In genomic region chr9:95772320-95773060, GRCh38 we compare ENCODE assay signal across 1 cellular context.
TF ChIP-seq lines count a peak whose summit lies in the region.

No MANE protein-coding gene starts in this region.

TF ChIP-seq in HepG2, 621 proteins besides CTCF, POLR2A, EP300 and RAD21 (continued from another document and continues in another):
- no peak for TF ChIP-seq DNMT1 (CRISPR knock-in tag; IDR thresholded peaks at IDR 0.05)
- TF ChIP-seq HBP1 (CRISPR knock-in tag; IDR thresholded peaks at IDR 0.05; ENCODE audit: low read depth): no peak
- TF ChIP-seq, protein P1, sequence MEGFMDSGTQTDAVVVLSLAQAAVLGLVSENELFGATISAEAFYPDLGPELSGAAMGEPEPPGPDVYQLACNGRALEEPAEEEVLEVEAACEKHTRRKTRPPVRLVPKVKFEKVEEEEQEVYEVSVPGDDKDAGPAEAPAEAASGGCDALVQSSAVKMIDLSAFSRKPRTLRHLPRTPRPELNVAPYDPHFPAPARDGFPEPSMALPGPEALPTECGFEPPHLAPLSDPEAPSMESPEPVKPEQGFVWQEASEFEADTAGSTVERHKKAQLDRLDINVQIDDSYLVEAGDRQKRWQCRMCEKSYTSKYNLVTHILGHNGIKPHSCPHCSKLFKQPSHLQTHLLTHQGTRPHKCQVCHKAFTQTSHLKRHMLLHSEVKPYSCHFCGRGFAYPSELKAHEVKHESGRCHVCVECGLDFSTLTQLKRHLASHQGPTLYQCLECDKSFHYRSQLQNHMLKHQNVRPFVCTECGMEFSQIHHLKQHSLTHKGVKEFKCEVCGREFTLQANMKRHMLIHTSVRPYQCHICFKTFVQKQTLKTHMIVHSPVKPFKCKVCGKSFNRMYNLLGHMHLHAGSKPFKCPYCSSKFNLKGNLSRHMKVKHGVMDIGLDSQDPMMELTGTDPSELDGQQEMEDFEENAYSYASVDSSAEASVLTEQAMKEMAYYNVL (CRISPR knock-in tag; IDR thresholded peaks at IDR 0.05; ENCODE audit: borderline replicate concordance): no peak
- TF ChIP-seq SP1 (IDR thresholded peaks at IDR 0.05): no peak
- TF ChIP-seq SP1 (CRISPR knock-in tag; IDR thresholded peaks at IDR 0.05): no peak
- TF ChIP-seq DMTF1 (CRISPR knock-in tag; IDR thresholded peaks at IDR 0.05): no peak
- no peak for TF ChIP-seq HHEX (CRISPR knock-in tag; IDR thresholded peaks at IDR 0.05)
- TF ChIP-seq ISX (CRISPR knock-in tag; conservative IDR thresholded peaks at IDR 0.05): no peak
- TF ChIP-seq ZNF616 (CRISPR knock-in tag; IDR thresholded peaks at IDR 0.05; ENCODE audit: low read depth): no peak
- peak; percentile 57; the same call in 1 of the 2 replicates for TF ChIP-seq SRY (CRISPR knock-in tag; IDR thresholded peaks at IDR 0.05)
- TF ChIP-seq PTBP1 (IDR thresholded peaks at IDR 0.05; ENCODE audit: low read depth, low read length, poor library complexity, severe bottlenecking): no peak
- TF ChIP-seq NFATC3 (CRISPR knock-in tag; IDR thresholded peaks at IDR 0.05): no peak
- TF ChIP-seq TBL1XR1 (IDR thresholded peaks at IDR 0.05; ENCODE audit: borderline replicate concordance, low read length, partially characterized antibody): no peak
- no peak for TF ChIP-seq RARA (CRISPR knock-in tag; IDR thresholded peaks at IDR 0.05)
- no peak for TF ChIP-seq U2AF2 (IDR thresholded peaks at IDR 0.05; ENCODE audit: low read depth, low read length)
- no peak for TF ChIP-seq ZMYM4 (CRISPR knock-in tag; IDR thresholded peaks at IDR 0.05)
- TF ChIP-seq SRSF9 (IDR thresholded peaks at IDR 0.05; ENCODE audit: borderline replicate concordance, insufficient read depth, low read depth, low read length, poor library complexity, severe bottlenecking): no peak
- 0 out of 2 replicates have a peak, but pooled peaks have one; percentile 42 for TF ChIP-seq ZNF563 (CRISPR knock-in tag; IDR thresholded peaks at IDR 0.05)
- TF ChIP-seq MEF2D (CRISPR knock-in tag; IDR thresholded peaks at IDR 0.05): no peak
- TF ChIP-seq ZNF530 (CRISPR knock-in tag; IDR thresholded peaks at IDR 0.05; ENCODE audit: low read depth): no peak
- TF ChIP-seq EED (CRISPR knock-in tag; IDR thresholded peaks at IDR 0.05): no peak
- no peak for TF ChIP-seq IKZF1 (IDR thresholded peaks at IDR 0.05)
- TF ChIP-seq, protein P2, sequence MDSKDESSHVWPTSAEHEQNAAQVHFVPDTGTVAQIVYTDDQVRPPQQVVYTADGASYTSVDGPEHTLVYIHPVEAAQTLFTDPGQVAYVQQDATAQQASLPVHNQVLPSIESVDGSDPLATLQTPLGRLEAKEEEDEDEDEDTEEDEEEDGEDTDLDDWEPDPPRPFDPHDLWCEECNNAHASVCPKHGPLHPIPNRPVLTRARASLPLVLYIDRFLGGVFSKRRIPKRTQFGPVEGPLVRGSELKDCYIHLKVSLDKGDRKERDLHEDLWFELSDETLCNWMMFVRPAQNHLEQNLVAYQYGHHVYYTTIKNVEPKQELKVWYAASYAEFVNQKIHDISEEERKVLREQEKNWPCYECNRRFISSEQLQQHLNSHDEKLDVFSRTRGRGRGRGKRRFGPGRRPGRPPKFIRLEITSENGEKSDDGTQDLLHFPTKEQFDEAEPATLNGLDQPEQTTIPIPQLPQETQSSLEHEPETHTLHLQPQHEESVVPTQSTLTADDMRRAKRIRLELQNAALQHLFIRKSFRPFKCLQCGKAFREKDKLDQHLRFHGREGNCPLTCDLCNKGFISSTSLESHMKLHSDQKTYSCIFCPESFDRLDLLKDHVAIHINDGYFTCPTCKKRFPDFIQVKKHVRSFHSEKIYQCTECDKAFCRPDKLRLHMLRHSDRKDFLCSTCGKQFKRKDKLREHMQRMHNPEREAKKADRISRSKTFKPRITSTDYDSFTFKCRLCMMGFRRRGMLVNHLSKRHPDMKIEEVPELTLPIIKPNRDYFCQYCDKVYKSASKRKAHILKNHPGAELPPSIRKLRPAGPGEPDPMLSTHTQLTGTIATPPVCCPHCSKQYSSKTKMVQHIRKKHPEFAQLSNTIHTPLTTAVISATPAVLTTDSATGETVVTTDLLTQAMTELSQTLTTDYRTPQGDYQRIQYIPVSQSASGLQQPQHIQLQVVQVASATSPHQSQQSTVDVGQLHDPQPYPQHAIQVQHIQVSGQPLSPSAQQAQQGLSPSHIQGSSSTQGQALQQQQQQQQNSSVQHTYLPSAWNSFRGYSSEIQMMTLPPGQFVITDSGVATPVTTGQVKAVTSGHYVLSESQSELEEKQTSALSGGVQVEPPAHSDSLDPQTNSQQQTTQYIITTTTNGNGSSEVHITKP (CRISPR knock-in tag; IDR thresholded peaks at IDR 0.05; ENCODE audit: low read depth): no peak
- TF ChIP-seq, protein P3, sequence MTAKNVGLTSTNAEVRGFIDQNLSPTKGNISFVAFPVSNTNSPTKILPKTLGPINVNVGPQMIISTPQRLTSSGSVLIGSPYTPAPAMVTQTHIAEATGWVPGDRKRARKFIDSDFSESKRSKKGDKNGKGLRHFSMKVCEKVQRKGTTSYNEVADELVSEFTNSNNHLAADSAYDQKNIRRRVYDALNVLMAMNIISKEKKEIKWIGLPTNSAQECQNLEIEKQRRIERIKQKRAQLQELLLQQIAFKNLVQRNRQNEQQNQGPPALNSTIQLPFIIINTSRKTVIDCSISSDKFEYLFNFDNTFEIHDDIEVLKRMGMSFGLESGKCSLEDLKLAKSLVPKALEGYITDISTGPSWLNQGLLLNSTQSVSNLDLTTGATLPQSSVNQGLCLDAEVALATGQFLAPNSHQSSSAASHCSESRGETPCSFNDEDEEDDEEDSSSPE (CRISPR knock-in tag; IDR thresholded peaks at IDR 0.05): no peak
- no peak for TF ChIP-seq SMC3 (IDR thresholded peaks at IDR 0.05; ENCODE audit: low read length)
- 0 out of 2 replicates have a peak, but pooled peaks have one; percentile 16 for TF ChIP-seq HOXA5 (CRISPR knock-in tag; IDR thresholded peaks at IDR 0.05)
- no peak for TF ChIP-seq PHB2 (IDR thresholded peaks at IDR 0.05; ENCODE audit: partially characterized antibody)
- TF ChIP-seq POGZ (CRISPR knock-in tag; IDR thresholded peaks at IDR 0.05): no peak
- TF ChIP-seq CREM (IDR thresholded peaks at IDR 0.05): peak; percentile 10; the same call in 1 of the 2 replicates
- no peak for TF ChIP-seq CREM (CRISPR knock-in tag; IDR thresholded peaks at IDR 0.05)
- no peak for TF ChIP-seq TOE1 (CRISPR knock-in tag; IDR thresholded peaks at IDR 0.05)
- TF ChIP-seq EZH2 (conservative IDR thresholded peaks at IDR 0.05; ENCODE audit: low read depth, low read length): no peak
- TF ChIP-seq E2F2 (CRISPR knock-in tag; IDR thresholded peaks at IDR 0.05; ENCODE audit: borderline replicate concordance): no peak
- TF ChIP-seq NFE2L2 (IDR thresholded peaks at IDR 0.05; ENCODE audit: low read length): no peak
- TF ChIP-seq PBX2 (CRISPR knock-in tag; IDR thresholded peaks at IDR 0.05): no peak
- TF ChIP-seq ZNF781 (CRISPR knock-in tag; IDR thresholded peaks at IDR 0.05; ENCODE audit: borderline replicate concordance, not compliant biosample characterization): no peak
- TF ChIP-seq ZMYM2 (CRISPR knock-in tag; IDR thresholded peaks at IDR 0.05): no peak
- TF ChIP-seq NFE2L1 (CRISPR knock-in tag; IDR thresholded peaks at IDR 0.05; ENCODE audit: borderline replicate concordance): no peak
- TF ChIP-seq MLXIP (CRISPR knock-in tag; IDR thresholded peaks at IDR 0.05; ENCODE audit: borderline replicate concordance): no peak
- TF ChIP-seq ZFYVE20 (CRISPR knock-in tag; IDR thresholded peaks at IDR 0.05; ENCODE audit: borderline replicate concordance, low read depth): no peak
- no peak for TF ChIP-seq MZF1 (CRISPR knock-in tag; IDR thresholded peaks at IDR 0.05; ENCODE audit: borderline replicate concordance)
- no peak for TF ChIP-seq ZNF296 (CRISPR knock-in tag; conservative IDR thresholded peaks at IDR 0.05)
- no peak for TF ChIP-seq ZNF337 (CRISPR knock-in tag; IDR thresholded peaks at IDR 0.05; ENCODE audit: borderline replicate concordance, low read depth)
- no peak for TF ChIP-seq PAF1 (CRISPR knock-in tag; IDR thresholded peaks at IDR 0.05)
- TF ChIP-seq, protein P4, sequence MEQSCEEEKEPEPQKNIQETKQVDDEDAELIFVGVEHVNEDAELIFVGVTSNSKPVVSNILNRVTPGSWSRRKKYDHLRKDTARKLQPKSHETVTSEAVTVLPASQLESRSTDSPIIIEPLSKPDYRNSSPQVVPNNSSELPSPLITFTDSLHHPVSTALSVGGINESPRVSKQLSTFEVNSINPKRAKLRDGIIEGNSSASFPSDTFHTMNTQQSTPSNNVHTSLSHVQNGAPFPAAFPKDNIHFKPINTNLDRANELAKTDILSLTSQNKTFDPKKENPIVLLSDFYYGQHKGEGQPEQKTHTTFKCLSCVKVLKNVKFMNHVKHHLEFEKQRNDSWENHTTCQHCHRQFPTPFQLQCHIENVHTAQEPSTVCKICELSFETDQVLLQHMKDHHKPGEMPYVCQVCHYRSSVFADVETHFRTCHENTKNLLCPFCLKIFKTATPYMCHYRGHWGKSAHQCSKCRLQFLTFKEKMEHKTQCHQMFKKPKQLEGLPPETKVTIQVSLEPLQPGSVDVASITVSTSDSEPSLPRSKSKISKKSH (CRISPR knock-in tag; IDR thresholded peaks at IDR 0.05; ENCODE audit: borderline replicate concordance): no peak
- TF ChIP-seq, protein P5, sequence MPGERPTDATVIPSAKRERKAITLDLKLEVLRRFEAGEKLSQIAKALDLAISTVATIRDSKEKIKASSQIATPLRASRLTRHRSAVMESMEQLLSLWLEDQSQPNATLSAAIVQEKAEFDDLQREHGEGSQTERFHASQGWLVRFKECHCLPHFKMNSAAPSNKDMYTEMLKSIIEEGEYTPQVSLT (CRISPR knock-in tag; IDR thresholded peaks at IDR 0.05; ENCODE audit: borderline replicate concordance, low read depth): no peak
- TF ChIP-seq MAFK (conservative IDR thresholded peaks at IDR 0.05 in 1 of 2, IDR thresholded peaks at IDR 0.05 in 1 of 2; ENCODE audit: low read length in 2 of 2): no peak
- TF ChIP-seq ZSCAN31 (CRISPR knock-in tag; IDR thresholded peaks at IDR 0.05; ENCODE audit: low read depth): 0 out of 2 replicates have a peak, but pooled peaks have one; percentile 26
- TF ChIP-seq MAFG (CRISPR knock-in tag; IDR thresholded peaks at IDR 0.05): no peak
- TF ChIP-seq TEAD3 (CRISPR knock-in tag; optimal IDR thresholded peaks at IDR 0.05; ENCODE audit: borderline replicate concordance): no peak
